ENCODE assay signal across 11 cellular contexts in the genomic region with DNA sequence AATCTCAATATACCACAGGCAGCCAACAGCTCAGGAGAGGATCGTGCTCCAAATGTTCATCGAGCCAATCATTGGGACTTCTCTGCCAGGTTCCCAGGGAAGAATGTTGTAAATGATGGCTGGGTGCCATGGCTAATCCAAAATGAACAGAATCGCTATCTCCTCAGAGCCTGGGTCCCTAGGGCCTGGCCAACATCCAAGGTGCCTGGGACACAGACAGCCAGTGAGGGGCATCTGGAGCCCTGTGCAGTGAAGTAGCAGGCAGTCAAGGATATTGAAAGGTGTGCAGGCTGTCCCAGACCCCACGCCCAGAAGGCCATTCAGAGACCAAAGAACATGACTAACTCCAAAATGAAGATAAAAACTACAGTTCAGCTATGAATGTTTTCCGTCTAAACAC. TPM values are rescaled to one million over a fixed set of nuclear protein-coding genes. Genes with fewer than 3 reads are reported as not detected.
DNase-seq lines count a peak whose midpoint lies in the region; ATAC-seq and TF ChIP-seq lines count a peak whose summit lies in the region.
"Had no signal": no experiment of that assay in that cellular context is flagged by ENCODE, and none has a peak within 500 bp of the region (broad histone marks: within the 10 kb centered on the region; RNA-seq: fewer than 3 reads in every experiment).

No MANE protein-coding gene starts in this region.

- H3K27me3 ChIP-seq in gastrocnemius medialis: no peaks in the 10 kb centered on the region

- H3K9me3 ChIP-seq in gastrocnemius medialis: no peaks in the 10 kb centered on the region
- H3K9me3 ChIP-seq: prostate gland had no signal

- H3K4me1 ChIP-seq in gastrocnemius medialis: peaks cover 97 to 98% of the 10 kb centered on the region in 2 donors

- H3K4me3 ChIP-seq in gastrocnemius medialis: no peak overlapping the region
- H3K4me3 ChIP-seq: prostate gland had no signal

- in situ Hi-C loops in gastrocnemius medialis (cut with MboI; ENCODE audit: low sequenced_read_pairs in 4 of 4): no loop called here
- in situ Hi-C loops in GM13976 (cut with MboI; ENCODE audit: low sequenced_read_pairs, unreplicated experiment): no loop called here

- H3K36me3 ChIP-seq in gastrocnemius medialis: no peaks in the 10 kb centered on the region
- H3K36me3 ChIP-seq: prostate gland had no signal

- TF ChIP-seq POLR2A in erythroblast (IDR thresholded peaks at IDR 0.05; ENCODE audit: low read length) (no peak), gastrocnemius medialis (IDR thresholded peaks at IDR 0.05) (no peak)

- intact Hi-C loops in gastrocnemius medialis (cut with DNase I; ENCODE audit: low total_unique reads): no loop called here

- ATAC-seq in gastrocnemius medialis: no peak
- ATAC-seq in GM21825 (IDR thresholded peaks at IDR 0.05; ENCODE audit: unreplicated experiment): no peak

- peak; percentile 20 for DNase-seq in NCI-H2171 treated with DMSO at 0.1 percent for 48 hours (lab: John Stamatoyannopoulos, UW)
- no peak for DNase-seq in NCI-H2171 (lab: John Stamatoyannopoulos, UW)
- peak; percentile 39 for DNase-seq in NCI-H1694 (lab: John Stamatoyannopoulos, UW)
- peak; percentile 73 to 79 for DNase-seq in erythroblast (lab: John Stamatoyannopoulos, UW)
- DNase-seq in gastrocnemius medialis: no peak
- no peak for DNase-seq in NCI-H187 (lab: John Stamatoyannopoulos, UW)
- no peak for DNase-seq in GM13976 (ENCODE audit: low spot score)
- DNase-seq: kidney glomerular epithelial cell, WERI-Rb-1 had no signal

- H3K27ac ChIP-seq in gastrocnemius medialis: peak overlapping the region; percentile 50 to 82 (median 62)
- H3K27ac ChIP-seq: prostate gland, WERI-Rb-1 had no signal

- TF ChIP-seq CTCF in gastrocnemius medialis (IDR thresholded peaks at IDR 0.05 in 4 of 5, conservative IDR thresholded peaks at IDR 0.05 in 1 of 5): no peak
- TF ChIP-seq CTCF in GM13976 (IDR thresholded peaks at IDR 0.05; ENCODE audit: borderline replicate concordance, control extremely low read depth, extremely low read depth, insufficient read depth, missing control alignments): no peak

RNA-seq across cellular contexts. Expression of gene BRD4, which starts 37.7 kb away (rescaled TPM):
- total RNA-seq in gastrocnemius medialis: 10 to 100 TPM; 64.8 to 83.2 (median 73.9) TPM

Comparison
In these comparisons a context has a peak if more than half of its experiments do, and no peak if none do; other contexts are left out.
1. DNase-seq: peak in NCI-H2171 treated with DMSO at 0.1 percent for 48 hours (single experiment), NCI-H1694 (single experiment) and erythroblast (2 of 2); none in NCI-H2171 (single experiment), gastrocnemius medialis (0 of 2), NCI-H187 (0 of 2) and GM13976 (single experiment).